ENCODE assay signal across 9 cellular contexts in the genomic region with DNA sequence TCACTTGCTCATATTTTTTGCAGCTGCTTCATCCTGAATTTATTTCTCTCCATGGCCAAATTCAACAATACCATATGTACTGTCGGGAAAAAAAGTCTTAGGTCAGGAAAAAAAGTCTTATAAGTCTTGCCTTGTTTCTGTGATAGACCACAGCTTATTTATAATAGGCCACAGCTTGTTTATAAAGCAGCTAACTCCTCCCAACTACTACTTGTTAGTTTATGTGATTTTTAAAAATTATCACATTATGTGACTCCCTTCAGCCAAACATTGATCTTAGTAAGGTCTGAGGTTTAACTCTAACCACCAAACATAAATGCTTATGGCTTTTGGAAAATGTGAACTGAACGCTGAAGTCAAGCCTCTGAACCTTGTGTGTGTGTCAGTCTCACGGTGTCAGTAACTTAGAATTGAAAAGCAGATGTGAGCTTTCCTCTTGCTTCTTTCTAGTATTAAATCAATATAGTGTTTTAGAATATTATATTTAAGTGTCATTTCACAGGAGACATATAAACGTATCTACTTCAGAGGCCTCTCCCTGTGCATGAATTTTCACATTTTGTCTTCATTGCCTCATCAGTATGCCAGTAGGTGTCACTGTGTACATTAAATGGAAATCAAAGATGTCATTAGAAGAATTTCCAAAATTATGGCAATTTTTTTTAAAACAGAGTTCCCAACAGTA.
A peak's percentile ranks its signal among the peaks of the same experiment; 100 is the strongest.
DNase-seq lines count a peak whose midpoint lies in the region; ATAC-seq and TF ChIP-seq lines count a peak whose summit lies in the region.
"Had no signal": no experiment of that assay in that cellular context is flagged by ENCODE, and none has a peak within 500 bp of the region (broad histone marks: within the 10 kb centered on the region; RNA-seq: fewer than 3 reads in every experiment).

No MANE protein-coding gene starts in this region.

- no peak for ATAC-seq in stimulated activated naive CD8-positive, alpha-beta T cell treated with anti-CD3 and anti-CD28 coated beads, Interleukin-15, Interleukin-2, amounts not matched to agents 100 U/mL and 50 U/mL, for 24 hours
- no peak for ATAC-seq in GM18868 (IDR thresholded peaks at IDR 0.05; ENCODE audit: unreplicated experiment)

- H3K4me3 ChIP-seq in AG10803 (ENCODE audit: low read length) (no peak overlapping the region), WERI-Rb-1 (ENCODE audit: low read depth, low read length) (no peak overlapping the region)
- no peak overlapping the region for H3K4me3 ChIP-seq in effector memory CD4-positive, alpha-beta T cell (ENCODE audit: insufficient read depth, low read depth, low read length, poor library complexity, severe bottlenecking)

- no peak overlapping the region for H3K27ac ChIP-seq in WERI-Rb-1
- no peak overlapping the region for H3K27ac ChIP-seq in effector memory CD4-positive, alpha-beta T cell (ENCODE audit: insufficient read depth, low read length, poor library complexity, severe bottlenecking)

- no peaks in the 10 kb centered on the region for H3K27me3 ChIP-seq in WERI-Rb-1 (ENCODE audit: insufficient read depth, low read depth, severe bottlenecking)
- H3K27me3 ChIP-seq in effector memory CD4-positive, alpha-beta T cell (replicated peaks; ENCODE audit: control insufficient read depth, insufficient read depth, low read length, poor library complexity, severe bottlenecking), result no peaks in the 10 kb centered on the region

- TF ChIP-seq CTCF in AG10803 (conservative IDR thresholded peaks at IDR 0.05; ENCODE audit: low read length) (peak; percentile 65), WERI-Rb-1 (IDR thresholded peaks at IDR 0.05; ENCODE audit: low read depth, low read length) (0 out of 2 replicates have a peak, but pooled peaks have one; percentile 14)

- H3K4me1 ChIP-seq in effector memory CD4-positive, alpha-beta T cell (ENCODE audit: control insufficient read depth, insufficient read depth, low read length, poor library complexity, severe bottlenecking), result no peaks in the 10 kb centered on the region

- H3K36me3 ChIP-seq in WERI-Rb-1, result no peaks in the 10 kb centered on the region
- H3K36me3 ChIP-seq in effector memory CD4-positive, alpha-beta T cell (ENCODE audit: control insufficient read depth, insufficient read depth, low read length), result no peaks in the 10 kb centered on the region

- H3K9me3 ChIP-seq in WERI-Rb-1 (ENCODE audit: severe bottlenecking), result no peaks in the 10 kb centered on the region
- H3K9me3 ChIP-seq in effector memory CD4-positive, alpha-beta T cell (ENCODE audit: control insufficient read depth, low read length), result no peaks in the 10 kb centered on the region

- DNase-seq in AG10803 (ENCODE audit: low read depth) (peak; percentile 41), HCEC 1CT (peak; percentile 34), WERI-Rb-1 (no peak), kidney glomerular epithelial cell (lab: John Stamatoyannopoulos, UW) (peak; percentile 16), DMS79 treated with DMSO at 0.1 percent for 48 hours (lab: John Stamatoyannopoulos, UW) (no peak)
- DNase-seq in stimulated activated naive CD8-positive, alpha-beta T cell treated with anti-CD3 and anti-CD28 coated beads, Interleukin-15, Interleukin-2, amounts not matched to agents 100 U/mL and 50 U/mL, for 24 hours, result no peak
- DNase-seq in effector memory CD4-positive, alpha-beta T cell, result no peak
- DNase-seq: activated CD4-positive, alpha-beta T cell treated with anti-CD3 and anti-CD28 coated beads, Interleukin-2, amount 10 ng/mL, durations not matched to agents 7 days and 5 days had no signal

Comparison
In these comparisons a context has a peak if more than half of its experiments do, and no peak if none do; other contexts are left out.
1. DNase-seq: peak in AG10803 (single experiment), HCEC 1CT (single experiment) and kidney glomerular epithelial cell (single experiment); none in WERI-Rb-1 (single experiment), DMS79 treated with DMSO at 0.1 percent for 48 hours (single experiment), stimulated activated naive CD8-positive, alpha-beta T cell treated with anti-CD3 and anti-CD28 coated beads, Interleukin-15, Interleukin-2, amounts not matched to agents 100 U/mL and 50 U/mL, for 24 hours (single experiment) and effector memory CD4-positive, alpha-beta T cell (0 of 3).